ENCODE assay signal across 21 cellular contexts in genomic region chrX:27085346-27085745, GRCh38.
"Had no signal": no experiment of that assay in that cellular context is flagged by ENCODE, and none has a peak within 500 bp of the region (broad histone marks: within the 10 kb centered on the region; RNA-seq: fewer than 3 reads in every experiment).

No MANE protein-coding gene starts in this region.

- DNase-seq: activated B cell treated with CpG ODN at 0.5 μM for 24 hours; activated CD4-positive, alpha-beta T cell treated with anti-CD3 and anti-CD28 coated beads for 48 hours; activated CD4-positive, alpha-beta T cell treated with anti-CD3 and anti-CD28 coated beads, Interleukin-2, amount 50 U/mL, for 1 hour; activated CD4-positive, alpha-beta T cell treated with anti-CD3 and anti-CD28 coated beads, Interleukin-2, amount 50 U/mL, for 48 hours; activated CD8-positive, alpha-beta memory T cell treated with anti-CD3 and anti-CD28 coated beads for 24 hours; activated CD8-positive, alpha-beta T cell treated with anti-CD3 and anti-CD28 coated beads for 36 hours; activated gamma-delta T cell; activated naive CD4-positive, alpha-beta T cell; activated naive CD4-positive, alpha-beta T cell treated with anti-CD3 and anti-CD28 coated beads, Interleukin-2, amount 10 ng/mL, durations not matched to agents 7 days and 5 days; activated naive CD8-positive, alpha-beta T cell treated with anti-CD3 and anti-CD28 coated beads, Interleukin-2, amount 10 ng/mL, durations not matched to agents 7 days and 5 days; activated T-cell treated with anti-CD3 and anti-CD28 coated beads, Interleukin-2, amount 50 U/mL, for 4 hours; amniotic stem cell; anterior cingulate cortex; brain microvascular endothelial cell; effector CD8-positive, alpha-beta T cell; foreskin fibroblast; head of caudate nucleus; SW 1271; T-cell; T1000; WERI-Rb-1 had no signal
